22 cellular contexts compared by ENCODE assay signal in the genomic region with DNA sequence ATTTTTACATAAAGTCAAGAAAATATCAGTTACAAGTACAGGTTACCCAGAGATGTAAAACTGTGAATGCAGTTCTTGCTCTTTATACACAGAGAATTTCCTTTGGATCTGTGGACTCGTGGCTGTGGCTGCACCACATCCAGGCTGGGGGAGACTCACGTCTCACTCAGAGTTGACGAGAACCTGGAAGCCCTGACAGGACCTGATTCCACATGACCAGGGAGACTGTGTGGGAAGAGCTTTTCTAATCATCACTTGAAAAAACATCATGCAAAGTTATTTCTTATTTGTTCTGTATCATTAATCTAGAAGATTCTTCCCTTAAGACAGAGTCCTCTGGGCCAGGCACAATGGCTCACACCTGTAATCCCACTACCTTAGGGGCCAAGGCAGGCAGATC.
DNase-seq lines count a peak whose midpoint lies in the region; ATAC-seq and TF ChIP-seq lines count a peak whose summit lies in the region.
"Had no signal": no experiment of that assay in that cellular context is flagged by ENCODE, and none has a peak within 500 bp of the region (broad histone marks: within the 10 kb centered on the region; RNA-seq: fewer than 3 reads in every experiment).

No MANE protein-coding gene starts in this region.

- TF ChIP-seq EP300 in esophagus muscularis mucosa (IDR thresholded peaks at IDR 0.05): no peak

- H2AFZ ChIP-seq in Loucy (ENCODE audit: low read length): peak overlapping the region; percentile 18; the same call in 1 of the 2 replicates
- H2AFZ ChIP-seq: GM23248, PC-9 had no signal

- TF ChIP-seq POLR2A in esophagus muscularis mucosa (IDR thresholded peaks at IDR 0.05; ENCODE audit: low read depth): no peak

- peaks cover 4% of the 10 kb centered on the region for H3K9me3 Mint-ChIP-seq in activated CD4-positive, alpha-beta memory T cell treated with anti-CD3 and anti-CD28 coated beads, Interleukin-2, amount 10 ng/mL, durations not matched to agents 7 days and 5 days

- peaks cover 28% of the 10 kb centered on the region for H3K4me1 ChIP-seq in Loucy (ENCODE audit: insufficient read depth, low read length, poor library complexity, severe bottlenecking)
- H3K4me1 ChIP-seq in esophagus muscularis mucosa: no peaks in the 10 kb centered on the region
- H3K4me1 ChIP-seq in aorta (ENCODE audit: control insufficient read depth in 1 of 2, insufficient read depth in 2 of 2, low read length in 2 of 2): no peaks in the 10 kb centered on the region

- POLR2A ChIA-PET in activated CD4-positive, alpha-beta memory T cell treated with anti-CD3 and anti-CD28 coated beads, Interleukin-2, amount 10 ng/mL, durations not matched to agents 7 days and 5 days (lab: Charles Lee): no interaction called here

- H3K27me3 ChIP-seq in Loucy (ENCODE audit: insufficient read depth, low read length, poor library complexity, severe bottlenecking) (no peaks in the 10 kb centered on the region), esophagus muscularis mucosa (peaks cover 0 to 25% (median 0%) of the 10 kb centered on the region in 4 donors), aorta (ENCODE audit: control insufficient read depth in 1 of 2, insufficient read depth in 2 of 2, low read length in 1 of 2) (no peaks in the 10 kb centered on the region)

- no peak overlapping the region for H3K4me3 Mint-ChIP-seq in activated CD4-positive, alpha-beta memory T cell treated with anti-CD3 and anti-CD28 coated beads, Interleukin-2, amount 10 ng/mL, durations not matched to agents 7 days and 5 days
- H3K4me3 Mint-ChIP-seq: CD4-positive, CD25-positive, alpha-beta regulatory T cell; H9 had no signal

- H3K27me3 Mint-ChIP-seq in activated CD4-positive, alpha-beta memory T cell treated with anti-CD3 and anti-CD28 coated beads, Interleukin-2, amount 10 ng/mL, durations not matched to agents 7 days and 5 days: no peaks in the 10 kb centered on the region

- H3K27ac Mint-ChIP-seq in activated CD4-positive, alpha-beta memory T cell treated with anti-CD3 and anti-CD28 coated beads, Interleukin-2, amount 10 ng/mL, durations not matched to agents 7 days and 5 days: no peak overlapping the region
- H3K27ac Mint-ChIP-seq: CD4-positive, CD25-positive, alpha-beta regulatory T cell; H9 had no signal

- no peak overlapping the region for H3K4me2 ChIP-seq in Loucy (ENCODE audit: low read depth, low read length, poor library complexity, severe bottlenecking)
- H3K4me2 ChIP-seq: PC-9 had no signal

- H3K36me3 Mint-ChIP-seq in activated CD4-positive, alpha-beta memory T cell treated with anti-CD3 and anti-CD28 coated beads, Interleukin-2, amount 10 ng/mL, durations not matched to agents 7 days and 5 days (ENCODE audit: low read depth): no peaks in the 10 kb centered on the region
- H3K36me3 Mint-ChIP-seq: CD4-positive, CD25-positive, alpha-beta regulatory T cell had no signal

- H3K4me3 ChIP-seq in Loucy (ENCODE audit: low read length, poor library complexity, severe bottlenecking): no peak overlapping the region
- H3K4me3 ChIP-seq in esophagus muscularis mucosa: no peak overlapping the region
- H3K4me3 ChIP-seq in aorta (ENCODE audit: low read length in 2 of 2): no peak overlapping the region
- H3K4me3 ChIP-seq: GM12878, GM23248, MG63, PC-9 had no signal

- H3K79me2 ChIP-seq in Loucy (ENCODE audit: insufficient read depth, low read length): no peaks in the 10 kb centered on the region

- no peaks in the 10 kb centered on the region for H3K4me1 Mint-ChIP-seq in activated CD4-positive, alpha-beta memory T cell treated with anti-CD3 and anti-CD28 coated beads, Interleukin-2, amount 10 ng/mL, durations not matched to agents 7 days and 5 days
- H3K4me1 Mint-ChIP-seq: CD4-positive, CD25-positive, alpha-beta regulatory T cell; H9 had no signal

- H3K9ac ChIP-seq in Loucy (ENCODE audit: low read depth, low read length, poor library complexity, severe bottlenecking): no peak overlapping the region
- H3K9ac ChIP-seq: GM23248 had no signal

- H3K27ac ChIP-seq in esophagus muscularis mucosa (replicated peaks in 1 of 4): no peak overlapping the region
- no peak overlapping the region for H3K27ac ChIP-seq in aorta (ENCODE audit: low read depth in 1 of 2, low read length in 2 of 2)
- H3K27ac ChIP-seq: 22Rv1, GM23248, PC-9 had no signal

- TF ChIP-seq CTCF in Loucy (conservative IDR thresholded peaks at IDR 0.05; ENCODE audit: low read length) (no peak), esophagus muscularis mucosa (IDR thresholded peaks at IDR 0.05) (no peak)

- DNase-seq in cardiac septum (ENCODE audit: low spot score): peak; percentile 71
- DNase-seq in Right ventricle myocardium superior: no peak
- DNase-seq in esophagus muscularis mucosa (ENCODE audit: extremely low spot score): peak; percentile 85
- peak in 1 of 2 donors; percentile 38 for DNase-seq in aorta
- no peak for DNase-seq in NCI-H1436 treated with DMSO at 0.1 percent for 48 hours (lab: John Stamatoyannopoulos, UW)
- DNase-seq in hepatic stellate cell (ENCODE audit: low spot score): no peak
- no peak for DNase-seq in activated CD4-positive, alpha-beta memory T cell treated with anti-CD3 and anti-CD28 coated beads, Interleukin-2, amount 10 ng/mL, durations not matched to agents 7 days and 5 days
- DNase-seq: CD4-positive, CD25-positive, alpha-beta regulatory T cell; GM23248; H9; KBM-7; MG63; NCI-H1105 treated with DMSO at 0.1 percent for 48 hours; NCI-H2029; NCI-H446 treated with DMSO at 0.1 percent for 48 hours; NCI-H526; NCI-H82; PC-9; SHP77 had no signal

- intact Hi-C loops in cardiac septum (cut with DNase I) (no loop called here), Right ventricle myocardium superior (cut with DNase I) (no loop called here), esophagus muscularis mucosa (cut with DNase I) (no loop called here), aorta (cut with DNase I) (no loop called here)

- H4K20me1 ChIP-seq in Loucy (ENCODE audit: insufficient read depth, low read length, poor library complexity, severe bottlenecking): no peaks in the 10 kb centered on the region

- WGBS in esophagus muscularis mucosa: 76% methylated on average over 3 of the region's 3 CpGs
- 63 to 66% methylated on average over 3 of the region's 3 CpGs for WGBS in aorta, 2 donors

- H3K36me3 ChIP-seq in Loucy (ENCODE audit: insufficient read depth, low read length) (no peaks in the 10 kb centered on the region), esophagus muscularis mucosa (no peaks in the 10 kb centered on the region), aorta (ENCODE audit: control insufficient read depth in 1 of 2, insufficient read depth in 2 of 2, low read length in 1 of 2) (no peaks in the 10 kb centered on the region)
- H3K36me3 ChIP-seq: MG63 had no signal

- H3K9me3 ChIP-seq in Loucy (ENCODE audit: insufficient read depth, low read depth, low read length): no peaks in the 10 kb centered on the region
- no peaks in the 10 kb centered on the region for H3K9me3 ChIP-seq in esophagus muscularis mucosa
- H3K9me3 ChIP-seq in aorta (ENCODE audit: control insufficient read depth, low read length): no peaks in the 10 kb centered on the region
- H3K9me3 ChIP-seq: MG63 had no signal

- H3K9me2 ChIP-seq in Loucy (replicated peaks; ENCODE audit: low read depth, low read length): no peaks in the 10 kb centered on the region

- CTCF ChIA-PET in activated CD4-positive, alpha-beta memory T cell treated with anti-CD3 and anti-CD28 coated beads, Interleukin-2, amount 10 ng/mL, durations not matched to agents 7 days and 5 days (lab: Charles Lee): no interaction called here

- no peaks in the 10 kb centered on the region for H3F3A ChIP-seq in Loucy (ENCODE audit: low read depth)

- ATAC-seq in Right ventricle myocardium superior (ENCODE audit: poor library complexity) (no peak), aorta (ENCODE audit: low FRiP score) (peak; percentile 30)
- ATAC-seq: GM12878 had no signal

Comparison
In these comparisons a context has a peak if more than half of its experiments do, and no peak if none do; other contexts are left out.
1. DNase-seq: peak in cardiac septum (single experiment) and esophagus muscularis mucosa (single experiment); none in Right ventricle myocardium superior (single experiment), NCI-H1436 treated with DMSO at 0.1 percent for 48 hours (single experiment), hepatic stellate cell (single experiment) and activated CD4-positive, alpha-beta memory T cell treated with anti-CD3 and anti-CD28 coated beads, Interleukin-2, amount 10 ng/mL, durations not matched to agents 7 days and 5 days (single experiment).